In the genomic region with DNA sequence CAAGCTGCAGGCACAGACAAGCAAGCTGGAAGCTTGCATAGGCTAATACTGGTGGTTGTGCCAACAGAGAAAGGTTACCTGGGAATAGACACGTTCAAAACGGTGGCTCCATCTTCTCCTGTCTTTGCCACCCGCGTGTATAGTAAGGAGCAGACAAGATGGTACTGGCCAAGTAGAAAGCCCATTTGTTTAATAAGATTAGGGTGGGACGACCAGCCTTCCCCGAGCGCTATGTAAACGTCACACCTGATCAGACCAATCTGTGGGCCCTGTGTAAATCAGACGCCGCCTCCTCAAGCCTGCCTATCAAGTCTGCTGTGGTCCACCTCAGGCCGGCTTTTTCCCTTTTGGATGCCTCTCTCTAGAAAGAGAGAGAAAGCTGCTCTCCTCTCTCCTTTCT, we compare ENCODE assay signal across 23 cellular contexts.
"Had no signal": no experiment of that assay in that cellular context is flagged by ENCODE, and none has a peak within 500 bp of the region (broad histone marks: within the 10 kb centered on the region; RNA-seq: fewer than 3 reads in every experiment).

No MANE protein-coding gene starts in this region.

- H3K27me3 ChIP-seq: hepatocyte, neural progenitor cell, neutrophil, suprapubic skin, tibial artery, uterus had no signal

- H2AFZ ChIP-seq: hepatocyte, neural progenitor cell, parathyroid adenoma had no signal

- DNase-seq: kidney; left ventricle myocardium inferior; mesendoderm; naive B cell; natural killer cell; nephron progenitor cell; occipital lobe; right cardiac atrium; stimulated activated CD4-positive, alpha-beta T cell treated with anti-CD3 and anti-CD28 coated beads, Interleukin-12 subunit alpha, Interleukin-12 subunit beta, amount 100 ng/mL, for 4 hours; stimulated activated CD4-positive, alpha-beta T cell treated with anti-CD3 and anti-CD28 coated beads, Interleukin-15, amount 100 ng/mL, for 24 hours; stimulated activated CD4-positive, alpha-beta T cell treated with anti-CD3 and anti-CD28 coated beads, Interleukin-2, amount 100 ng/mL, for 24 hours; stimulated activated CD4-positive, alpha-beta T cell treated with anti-CD3 and anti-CD28 coated beads, Interleukin-4, amount 100 ng/mL, for 1 hour; stimulated activated naive B cell treated with anti-CD40 and anti-IgM and Interleukin-4, amounts not matched to agents 10 μg/mL and 1 μg/mL and 100 μg/mL, for 72 hours; tibial artery; uterus had no signal

- H3K4me2 ChIP-seq: hepatocyte, neural progenitor cell had no signal

- H3K4me3 ChIP-seq: hepatocyte, left ventricle myocardium inferior, lung, neural progenitor cell, suprapubic skin, thoracic aorta, tibial artery, uterus had no signal

- H3K9ac ChIP-seq: neural progenitor cell, parathyroid adenoma had no signal

- H3K36me3 ChIP-seq: left ventricle myocardium inferior, neural progenitor cell, neutrophil, suprapubic skin, thoracic aorta, tibial artery, uterus had no signal

- H3K27ac ChIP-seq: hepatocyte, left ventricle myocardium inferior, neural progenitor cell, neutrophil, parathyroid adenoma, suprapubic skin, thoracic aorta, tibial artery, uterus had no signal

- H3K4me1 ChIP-seq: left ventricle myocardium inferior, parathyroid adenoma, tibial artery, uterus had no signal

- FAIRE-seq: kidney had no signal

- H3K79me2 ChIP-seq: hepatocyte, parathyroid adenoma had no signal

- ATAC-seq: natural killer cell; right cardiac atrium; sciatic nerve; stimulated activated naive B cell treated with anti-CD40 and anti-IgM and Interleukin-4, amounts not matched to agents 10 μg/mL and 1 μg/mL and 100 μg/mL, for 72 hours had no signal

- H3K9me3 ChIP-seq: left ventricle myocardium inferior, neutrophil, suprapubic skin, thoracic aorta, tibial artery, uterus had no signal
